In genomic region chr17:59859444-59860025, GRCh38 we compare ENCODE assay signal across 8 cellular contexts. TPM values are rescaled to one million over a fixed set of nuclear protein-coding genes. Genes with fewer than 3 reads are reported as not detected.
DNase-seq lines count a peak whose midpoint lies in the region; ATAC-seq and TF ChIP-seq lines count a peak whose summit lies in the region.

No MANE protein-coding gene starts in this region.

- in situ Hi-C loops in astrocyte of the cerebellum (cut with HindIII; ENCODE audit: low sequenced_read_pairs), result no loop called here

- peak; percentile 30 for TF ChIP-seq CTCF in astrocyte of the cerebellum (IDR thresholded peaks at IDR 0.05; ENCODE audit: low read depth, low read length, missing control alignments)
- TF ChIP-seq CTCF in lower lobe of right lung (IDR thresholded peaks at IDR 0.05), result peak; percentile 56

- H3K4me3 ChIP-seq in astrocyte of the cerebellum (ENCODE audit: low read depth, low read length) (no peak overlapping the region), lower lobe of right lung (no peak overlapping the region)

- H3K4me3 Mint-ChIP-seq in stimulated activated memory B cell treated with anti-CD40 and anti-IgM and Interleukin-4, amounts not matched to agents 10 μg/mL and 1 μg/mL and 100 μg/mL, for 72 hours, result no peak overlapping the region

- H3K36me3 Mint-ChIP-seq in stimulated activated memory B cell treated with anti-CD40 and anti-IgM and Interleukin-4, amounts not matched to agents 10 μg/mL and 1 μg/mL and 100 μg/mL, for 72 hours, result peaks cover 6% of the 10 kb centered on the region

- H3K9me3 Mint-ChIP-seq in stimulated activated memory B cell treated with anti-CD40 and anti-IgM and Interleukin-4, amounts not matched to agents 10 μg/mL and 1 μg/mL and 100 μg/mL, for 72 hours, result no peaks in the 10 kb centered on the region

- no peaks in the 10 kb centered on the region for H3K27me3 Mint-ChIP-seq in stimulated activated memory B cell treated with anti-CD40 and anti-IgM and Interleukin-4, amounts not matched to agents 10 μg/mL and 1 μg/mL and 100 μg/mL, for 72 hours

- ATAC-seq in lower lobe of right lung (peak; percentile 68 to 70), HG03378 (IDR thresholded peaks at IDR 0.05; ENCODE audit: unreplicated experiment) (no peak)
- no peak for ATAC-seq in stimulated activated memory B cell treated with anti-CD40 and anti-IgM and Interleukin-4, amounts not matched to agents 10 μg/mL and 1 μg/mL and 100 μg/mL, for 72 hours

- DNase-seq in EL (peak; percentile 57), LoVo (ENCODE audit: low spot score) (peak; percentile 68), astrocyte of the cerebellum (ENCODE audit: low read depth) (no peak), lower lobe of right lung (no peak), DMS114 treated with DMSO at 0.1 percent for 48 hours (lab: John Stamatoyannopoulos, UW; ENCODE audit: unreplicated experiment) (no peak), mesenteric fat pad (ENCODE audit: low spot score) (no peak)

- no peaks in the 10 kb centered on the region for H3K9me3 ChIP-seq in lower lobe of right lung

- H3K27ac ChIP-seq in lower lobe of right lung, result no peak overlapping the region

- H3K27me3 ChIP-seq in lower lobe of right lung (ENCODE audit: low read depth), result no peaks in the 10 kb centered on the region

- H3K36me3 ChIP-seq in lower lobe of right lung, result peaks cover 24% of the 10 kb centered on the region

- no peaks in the 10 kb centered on the region for H3K4me1 Mint-ChIP-seq in stimulated activated memory B cell treated with anti-CD40 and anti-IgM and Interleukin-4, amounts not matched to agents 10 μg/mL and 1 μg/mL and 100 μg/mL, for 72 hours

- intact Hi-C loops in lower lobe of right lung (cut with DNase I), result no loop called here

- H3K27ac Mint-ChIP-seq in stimulated activated memory B cell treated with anti-CD40 and anti-IgM and Interleukin-4, amounts not matched to agents 10 μg/mL and 1 μg/mL and 100 μg/mL, for 72 hours, result no peak overlapping the region

- peaks cover 36% of the 10 kb centered on the region for H3K4me1 ChIP-seq in lower lobe of right lung

RNA-seq across cellular contexts. Expression of gene TUBD1, which starts 33.2 kb away (rescaled TPM):
- total RNA-seq in lower lobe of right lung (14.7 TPM), mesenteric fat pad (6.8 TPM)

RNA-seq across cellular contexts. Expression of gene RPS6KB1, which starts 33.4 kb away (rescaled TPM):
- total RNA-seq in lower lobe of right lung, result 29.0 TPM
- 43.0 TPM for total RNA-seq in mesenteric fat pad

Comparison
In these comparisons a context has a peak if more than half of its experiments do, and no peak if none do; other contexts are left out.
1. DNase-seq: peak in EL (single experiment) and LoVo (single experiment); none in astrocyte of the cerebellum (single experiment), lower lobe of right lung (single experiment), DMS114 treated with DMSO at 0.1 percent for 48 hours (single experiment) and mesenteric fat pad (single experiment).
2. ATAC-seq: peak in lower lobe of right lung (2 of 2); none in HG03378 (single experiment) and stimulated activated memory B cell treated with anti-CD40 and anti-IgM and Interleukin-4, amounts not matched to agents 10 μg/mL and 1 μg/mL and 100 μg/mL, for 72 hours (single experiment).